Comparison of ENCODE assay signal across 1 cellular context in genomic region chr2:20272-20671, GRCh38. TPM values are rescaled to one million over a fixed set of nuclear protein-coding genes. Genes with fewer than 3 reads are reported as not detected.
"Had no signal": no experiment of that assay in that cellular context is flagged by ENCODE, and none has a peak within 500 bp of the region (broad histone marks: within the 10 kb centered on the region; RNA-seq: fewer than 3 reads in every experiment).

No MANE protein-coding gene starts in this region.

RNA-seq across cellular contexts. Expression of gene FAM110C, which starts 26.0 kb away (rescaled TPM):
- total RNA-seq: fibroblast of lung had no signal
- polyA plus RNA-seq: fibroblast of lung had no signal
